Comparison of ENCODE assay signal across 2 cellular contexts in the genomic region with DNA sequence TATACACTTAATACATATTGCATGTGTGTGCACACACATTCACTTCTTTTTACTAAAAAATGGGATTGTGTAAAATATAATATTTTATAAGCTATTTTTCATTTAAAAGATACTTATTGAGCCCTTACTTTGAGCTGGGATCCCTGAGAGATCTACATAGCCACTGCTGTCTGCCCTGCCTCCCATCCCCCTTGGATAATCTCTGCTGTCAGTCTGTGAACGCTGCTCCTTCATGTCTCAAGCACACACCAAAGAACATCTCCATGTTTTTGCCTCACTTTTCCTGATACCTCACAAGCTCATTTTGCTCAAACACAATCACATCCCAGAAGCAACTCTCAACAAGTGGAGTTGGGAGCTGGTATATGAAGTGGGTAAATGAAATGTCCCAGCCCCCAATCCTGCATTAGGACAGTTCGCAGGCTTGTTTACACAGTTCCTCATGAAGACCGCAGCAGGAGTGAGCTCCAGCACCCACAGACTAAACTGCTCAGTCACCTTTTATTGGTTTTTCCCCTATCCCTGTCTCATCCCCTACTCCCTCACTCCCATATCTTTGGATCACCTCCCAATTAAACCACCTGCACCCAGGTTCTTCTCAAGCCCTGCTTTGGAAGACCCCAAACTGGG.
TF ChIP-seq lines count a peak whose summit lies in the region.

No MANE protein-coding gene starts in this region.

TF ChIP-seq in GM23338, 12 proteins besides CTCF, POLR2A, EP300 and RAD21 (continues in another document):
- no peak for TF ChIP-seq ZNF331 (CRISPR knock-in tag; IDR thresholded peaks at IDR 0.05; ENCODE audit: low read depth)
- TF ChIP-seq, protein P1, sequence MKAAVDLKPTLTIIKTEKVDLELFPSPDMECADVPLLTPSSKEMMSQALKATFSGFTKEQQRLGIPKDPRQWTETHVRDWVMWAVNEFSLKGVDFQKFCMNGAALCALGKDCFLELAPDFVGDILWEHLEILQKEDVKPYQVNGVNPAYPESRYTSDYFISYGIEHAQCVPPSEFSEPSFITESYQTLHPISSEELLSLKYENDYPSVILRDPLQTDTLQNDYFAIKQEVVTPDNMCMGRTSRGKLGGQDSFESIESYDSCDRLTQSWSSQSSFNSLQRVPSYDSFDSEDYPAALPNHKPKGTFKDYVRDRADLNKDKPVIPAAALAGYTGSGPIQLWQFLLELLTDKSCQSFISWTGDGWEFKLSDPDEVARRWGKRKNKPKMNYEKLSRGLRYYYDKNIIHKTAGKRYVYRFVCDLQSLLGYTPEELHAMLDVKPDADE (IDR thresholded peaks at IDR 0.05), result no peak
- TF ChIP-seq ZNF114 (CRISPR knock-in tag; IDR thresholded peaks at IDR 0.05), result no peak
- TF ChIP-seq NANOG (IDR thresholded peaks at IDR 0.05; ENCODE audit: borderline replicate concordance), result no peak
- TF ChIP-seq, protein P2, sequence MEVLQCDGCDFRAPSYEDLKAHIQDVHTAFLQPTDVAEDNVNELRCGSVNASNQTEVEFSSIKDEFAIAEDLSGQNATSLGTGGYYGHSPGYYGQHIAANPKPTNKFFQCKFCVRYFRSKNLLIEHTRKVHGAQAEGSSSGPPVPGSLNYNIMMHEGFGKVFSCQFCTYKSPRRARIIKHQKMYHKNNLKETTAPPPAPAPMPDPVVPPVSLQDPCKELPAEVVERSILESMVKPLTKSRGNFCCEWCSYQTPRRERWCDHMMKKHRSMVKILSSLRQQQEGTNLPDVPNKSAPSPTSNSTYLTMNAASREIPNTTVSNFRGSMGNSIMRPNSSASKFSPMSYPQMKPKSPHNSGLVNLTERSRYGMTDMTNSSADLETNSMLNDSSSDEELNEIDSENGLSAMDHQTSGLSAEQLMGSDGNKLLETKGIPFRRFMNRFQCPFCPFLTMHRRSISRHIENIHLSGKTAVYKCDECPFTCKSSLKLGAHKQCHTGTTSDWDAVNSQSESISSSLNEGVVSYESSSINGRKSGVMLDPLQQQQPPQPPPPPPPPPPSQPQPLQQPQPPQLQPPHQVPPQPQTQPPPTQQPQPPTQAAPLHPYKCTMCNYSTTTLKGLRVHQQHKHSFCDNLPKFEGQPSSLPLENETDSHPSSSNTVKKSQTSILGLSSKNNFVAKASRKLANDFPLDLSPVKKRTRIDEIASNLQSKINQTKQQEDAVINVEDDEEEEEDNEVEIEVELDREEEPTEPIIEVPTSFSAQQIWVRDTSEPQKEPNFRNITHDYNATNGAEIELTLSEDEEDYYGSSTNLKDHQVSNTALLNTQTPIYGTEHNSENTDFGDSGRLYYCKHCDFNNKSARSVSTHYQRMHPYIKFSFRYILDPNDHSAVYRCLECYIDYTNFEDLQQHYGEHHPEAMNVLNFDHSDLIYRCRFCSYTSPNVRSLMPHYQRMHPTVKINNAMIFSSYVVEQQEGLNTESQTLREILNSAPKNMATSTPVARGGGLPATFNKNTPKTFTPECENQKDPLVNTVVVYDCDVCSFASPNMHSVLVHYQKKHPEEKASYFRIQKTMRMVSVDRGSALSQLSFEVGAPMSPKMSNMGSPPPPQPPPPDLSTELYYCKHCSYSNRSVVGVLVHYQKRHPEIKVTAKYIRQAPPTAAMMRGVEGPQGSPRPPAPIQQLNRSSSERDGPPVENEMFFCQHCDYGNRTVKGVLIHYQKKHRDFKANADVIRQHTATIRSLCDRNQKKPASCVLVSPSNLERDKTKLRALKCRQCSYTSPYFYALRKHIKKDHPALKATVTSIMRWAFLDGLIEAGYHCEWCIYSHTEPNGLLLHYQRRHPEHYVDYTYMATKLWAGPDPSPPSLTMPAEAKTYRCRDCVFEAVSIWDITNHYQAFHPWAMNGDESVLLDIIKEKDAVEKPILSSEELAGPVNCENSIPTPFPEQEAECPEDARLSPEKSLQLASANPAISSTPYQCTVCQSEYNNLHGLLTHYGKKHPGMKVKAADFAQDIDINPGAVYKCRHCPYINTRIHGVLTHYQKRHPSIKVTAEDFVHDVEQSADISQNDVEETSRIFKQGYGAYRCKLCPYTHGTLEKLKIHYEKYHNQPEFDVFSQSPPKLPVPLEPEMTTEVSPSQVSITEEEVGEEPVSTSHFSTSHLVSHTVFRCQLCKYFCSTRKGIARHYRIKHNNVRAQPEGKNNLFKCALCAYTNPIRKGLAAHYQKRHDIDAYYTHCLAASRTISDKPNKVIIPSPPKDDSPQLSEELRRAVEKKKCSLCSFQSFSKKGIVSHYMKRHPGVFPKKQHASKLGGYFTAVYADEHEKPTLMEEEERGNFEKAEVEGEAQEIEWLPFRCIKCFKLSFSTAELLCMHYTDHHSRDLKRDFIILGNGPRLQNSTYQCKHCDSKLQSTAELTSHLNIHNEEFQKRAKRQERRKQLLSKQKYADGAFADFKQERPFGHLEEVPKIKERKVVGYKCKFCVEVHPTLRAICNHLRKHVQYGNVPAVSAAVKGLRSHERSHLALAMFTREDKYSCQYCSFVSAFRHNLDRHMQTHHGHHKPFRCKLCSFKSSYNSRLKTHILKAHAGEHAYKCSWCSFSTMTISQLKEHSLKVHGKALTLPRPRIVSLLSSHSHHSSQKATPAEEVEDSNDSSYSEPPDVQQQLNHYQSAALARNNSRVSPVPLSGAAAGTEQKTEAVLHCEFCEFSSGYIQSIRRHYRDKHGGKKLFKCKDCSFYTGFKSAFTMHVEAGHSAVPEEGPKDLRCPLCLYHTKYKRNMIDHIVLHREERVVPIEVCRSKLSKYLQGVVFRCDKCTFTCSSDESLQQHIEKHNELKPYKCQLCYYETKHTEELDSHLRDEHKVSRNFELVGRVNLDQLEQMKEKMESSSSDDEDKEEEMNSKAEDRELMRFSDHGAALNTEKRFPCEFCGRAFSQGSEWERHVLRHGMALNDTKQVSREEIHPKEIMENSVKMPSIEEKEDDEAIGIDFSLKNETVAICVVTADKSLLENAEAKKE (CRISPR knock-in tag; IDR thresholded peaks at IDR 0.05), result no peak
- no peak for TF ChIP-seq STAT1 (IDR thresholded peaks at IDR 0.05; ENCODE audit: unreplicated experiment)
- no peak for TF ChIP-seq EZH2phosphoT487 (IDR thresholded peaks at IDR 0.05; ENCODE audit: unreplicated experiment)
- TF ChIP-seq CREB1 (CRISPR knock-in tag; IDR thresholded peaks at IDR 0.05; ENCODE audit: low read depth), result no peak

TF ChIP-seq in liver, 16 proteins besides CTCF, POLR2A, EP300 and RAD21:
- no peak for TF ChIP-seq RXRA (IDR thresholded peaks at IDR 0.05)
- TF ChIP-seq NR2F2 (IDR thresholded peaks at IDR 0.05), result no peak
- TF ChIP-seq FOXA1 (IDR thresholded peaks at IDR 0.05), result peak; percentile 11
- no peak for TF ChIP-seq HNF4A (conservative IDR thresholded peaks at IDR 0.05)
- no peak for TF ChIP-seq JUND (IDR thresholded peaks at IDR 0.05)
- TF ChIP-seq FOXA2 (IDR thresholded peaks at IDR 0.05), result peak; percentile 48
- TF ChIP-seq, protein P3, sequence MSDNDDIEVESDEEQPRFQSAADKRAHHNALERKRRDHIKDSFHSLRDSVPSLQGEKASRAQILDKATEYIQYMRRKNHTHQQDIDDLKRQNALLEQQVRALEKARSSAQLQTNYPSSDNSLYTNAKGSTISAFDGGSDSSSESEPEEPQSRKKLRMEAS (IDR thresholded peaks at IDR 0.05), result no peak
